20 cellular contexts compared by ENCODE assay signal in genomic region chr1:81437213-81437612, GRCh38.
"Had no signal": no experiment of that assay in that cellular context is flagged by ENCODE, and none has a peak within 500 bp of the region (broad histone marks: within the 10 kb centered on the region; RNA-seq: fewer than 3 reads in every experiment).

No MANE protein-coding gene starts in this region.

- H3K27me3 Mint-ChIP-seq: activated CD4-positive, alpha-beta memory T cell treated with anti-CD3 and anti-CD28 coated beads for 36 hours; dendritic cell treated with granulocyte-macrophage colony-stimulating factor and Interleukin-4, amounts not matched to agents 40 ng/mL and 50 ng/mL, for 4 days; effector memory CD8-positive, alpha-beta T cell; stimulated activated naive CD8-positive, alpha-beta T cell treated with anti-CD3 and anti-CD28 coated beads, Interleukin-15, Interleukin-2, amounts not matched to agents 100 ng/mL and 50 ng/mL, for 24 hours had no signal

- H3K36me3 ChIP-seq: gastroesophageal sphincter, lower lobe of right lung, thoracic aorta had no signal

- H2AFZ ChIP-seq: hepatocyte had no signal

- H3K4me1 ChIP-seq: body of pancreas, lower lobe of right lung had no signal

- H3K4me3 Mint-ChIP-seq: activated CD4-positive, alpha-beta memory T cell treated with anti-CD3 and anti-CD28 coated beads for 36 hours; activated T-cell treated with anti-CD3 and anti-CD28 coated beads, Interleukin-2, amount 50 U/mL, for 4 hours; dendritic cell treated with granulocyte-macrophage colony-stimulating factor and Interleukin-4, amounts not matched to agents 40 ng/mL and 50 ng/mL, for 4 days; effector memory CD8-positive, alpha-beta T cell; natural killer cell; stimulated activated naive CD8-positive, alpha-beta T cell treated with anti-CD3 and anti-CD28 coated beads, Interleukin-15, Interleukin-2, amounts not matched to agents 100 ng/mL and 50 ng/mL, for 24 hours had no signal

- H3K9me3 ChIP-seq: body of pancreas, gastroesophageal sphincter, lower lobe of right lung, mucosa of descending colon, thoracic aorta had no signal

- H3K4me2 ChIP-seq: hepatocyte had no signal

- H3K4me1 Mint-ChIP-seq: natural killer cell had no signal

- DNase-seq: activated CD4-positive, alpha-beta memory T cell treated with anti-CD3 and anti-CD28 coated beads for 36 hours; activated CD4-positive, CD25-positive, alpha-beta regulatory T cell treated with anti-CD3 and anti-CD28 coated beads, Interleukin-2, amount 50 U/mL, for 72 hours; activated effector memory CD4-positive, alpha-beta T cell treated with anti-CD3 and anti-CD28 coated beads, Interleukin-2, amount 50 U/mL, for 16 hours; activated T-cell treated with anti-CD3 and anti-CD28 coated beads, Interleukin-2, amount 50 U/mL, for 4 hours; amniotic stem cell; body of pancreas; effector memory CD8-positive, alpha-beta T cell; kidney; lower lobe of right lung; mucosa of descending colon; natural killer cell; stimulated activated CD4-positive, alpha-beta T cell treated with anti-CD3 and anti-CD28 coated beads, Interleukin-15, amount 100 ng/mL, for 24 hours; stimulated activated CD4-positive, alpha-beta T cell treated with anti-CD3 and anti-CD28 coated beads, Interleukin-4, amount 100 ng/mL, for 24 hours; T-helper 9 cell had no signal

- H3K27me3 ChIP-seq: body of pancreas, gastroesophageal sphincter, hepatocyte had no signal

- H3K79me2 ChIP-seq: hepatocyte had no signal

- H3K9me3 Mint-ChIP-seq: activated CD4-positive, alpha-beta memory T cell treated with anti-CD3 and anti-CD28 coated beads for 36 hours; activated T-cell treated with anti-CD3 and anti-CD28 coated beads, Interleukin-2, amount 50 U/mL, for 4 hours; stimulated activated naive CD8-positive, alpha-beta T cell treated with anti-CD3 and anti-CD28 coated beads, Interleukin-15, Interleukin-2, amounts not matched to agents 100 ng/mL and 50 ng/mL, for 24 hours had no signal

- H3K27ac Mint-ChIP-seq: activated CD4-positive, alpha-beta memory T cell treated with anti-CD3 and anti-CD28 coated beads for 36 hours; activated naive CD4-positive, alpha-beta T cell treated with anti-CD3 and anti-CD28 coated beads, Interleukin-2, amount 50 U/mL, for 72 hours; dendritic cell treated with granulocyte-macrophage colony-stimulating factor and Interleukin-4, amounts not matched to agents 40 ng/mL and 50 ng/mL, for 4 days; effector memory CD8-positive, alpha-beta T cell; natural killer cell; stimulated activated naive CD8-positive, alpha-beta T cell treated with anti-CD3 and anti-CD28 coated beads, Interleukin-15, Interleukin-2, amounts not matched to agents 100 ng/mL and 50 ng/mL, for 24 hours had no signal

- H3K27ac ChIP-seq: body of pancreas, gastroesophageal sphincter, lower lobe of right lung, thoracic aorta had no signal

- H3K36me3 Mint-ChIP-seq: activated CD4-positive, alpha-beta memory T cell treated with anti-CD3 and anti-CD28 coated beads for 36 hours; activated naive CD4-positive, alpha-beta T cell treated with anti-CD3 and anti-CD28 coated beads, Interleukin-2, amount 50 U/mL, for 72 hours; natural killer cell had no signal

- ATAC-seq: activated naive CD4-positive, alpha-beta T cell treated with anti-CD3 and anti-CD28 coated beads, Interleukin-2, amount 50 U/mL, for 72 hours; activated T-cell treated with anti-CD3 and anti-CD28 coated beads, Interleukin-2, amount 50 U/mL, for 4 hours; body of pancreas; effector memory CD8-positive, alpha-beta T cell; gastroesophageal sphincter; lower lobe of right lung; mucosa of descending colon; natural killer cell had no signal

- H3K4me3 ChIP-seq: body of pancreas, gastroesophageal sphincter, hepatocyte, lower lobe of right lung, mucosa of descending colon, thoracic aorta had no signal
